ENCODE assay signal across 10 cellular contexts in genomic region chr7:98285132-98286092, GRCh38. TPM values are rescaled to one million over a fixed set of nuclear protein-coding genes. Genes with fewer than 3 reads are reported as not detected.
DNase-seq lines count a peak whose midpoint lies in the region; TF ChIP-seq lines count a peak whose summit lies in the region.
"Had no signal": no experiment of that assay in that cellular context is flagged by ENCODE, and none has a peak within 500 bp of the region (broad histone marks: within the 10 kb centered on the region; RNA-seq: fewer than 3 reads in every experiment).

No MANE protein-coding gene starts in this region.

- TF ChIP-seq POLR2A in esophagus squamous epithelium (IDR thresholded peaks at IDR 0.05), result no peak

- no peaks in the 10 kb centered on the region for H3K27me3 Mint-ChIP-seq in activated CD4-positive, alpha-beta memory T cell treated with anti-CD3 and anti-CD28 coated beads, Interleukin-2, amount 10 ng/mL, durations not matched to agents 7 days and 5 days

- intact Hi-C loops in PC-9 (cut with micrococcal nuclease; ENCODE audit: unreplicated experiment) (loop anchor here (2.0 to 10.0 kb wide), 3 partner anchors 75 to 559 kb away; partner anchors contain the start of gene BAIAP2L1), esophagus squamous epithelium (cut with DNase I) (no loop called here)

- H4K20me1 ChIP-seq in BLaER1, result peaks cover 84% of the 10 kb centered on the region
- H4K20me1 ChIP-seq in PC-9 (ENCODE audit: insufficient read depth), result peaks cover 22% of the 10 kb centered on the region

- no peaks in the 10 kb centered on the region for H3K27me3 ChIP-seq in BLaER1
- no peaks in the 10 kb centered on the region for H3K27me3 ChIP-seq in PC-9 (ENCODE audit: insufficient read depth, low read depth)
- no peaks in the 10 kb centered on the region for H3K27me3 ChIP-seq in esophagus squamous epithelium
- H3K27me3 ChIP-seq in parathyroid adenoma (ENCODE audit: control insufficient read depth, insufficient read depth, low read length), result no peaks in the 10 kb centered on the region

- H3K9ac ChIP-seq in BLaER1 (peak overlapping the region; percentile 89), parathyroid adenoma (no peak overlapping the region)

- TSS peak; percentile 29 for BruUV-seq in PC-9 (replicated peaks; lab: Mats Ljungman, UMichigan)

- peak overlapping the region; percentile 63 for H3K27ac ChIP-seq in BLaER1
- H3K27ac ChIP-seq in PC-9, result peak overlapping the region; percentile 97
- H3K27ac ChIP-seq in esophagus squamous epithelium, result peak overlapping the region; percentile 94 to 99 (median 97)
- H3K27ac ChIP-seq in parathyroid adenoma, result peak overlapping the region; percentile 32

- peaks cover 28% of the 10 kb centered on the region for H3K4me1 Mint-ChIP-seq in activated CD4-positive, alpha-beta memory T cell treated with anti-CD3 and anti-CD28 coated beads, Interleukin-2, amount 10 ng/mL, durations not matched to agents 7 days and 5 days

- 60% methylated on average over 1 to 9 of the region's 21 CpGs for WGBS in esophagus squamous epithelium, 2 donors

- H2AFZ ChIP-seq in PC-9 (no peak overlapping the region), parathyroid adenoma (no peak overlapping the region)

- H3K79me2 ChIP-seq in PC-9 (ENCODE audit: low read depth), result peaks cover 84% of the 10 kb centered on the region
- H3K79me2 ChIP-seq in parathyroid adenoma, result peaks cover 21% of the 10 kb centered on the region

- CTCF ChIA-PET in PC-9 (lab: Charles Lee), result interaction anchor here (0.5 kb wide), 1 partner anchor 35 kb away, joined by 11 read pairs; no protein-coding TSS in a partner anchor
- CTCF ChIA-PET in activated CD4-positive, alpha-beta memory T cell treated with anti-CD3 and anti-CD28 coated beads, Interleukin-2, amount 10 ng/mL, durations not matched to agents 7 days and 5 days (lab: Charles Lee), result no interaction called here

- H3K9me3 ChIP-seq in BLaER1, result no peaks in the 10 kb centered on the region
- H3K9me3 ChIP-seq in PC-9 (ENCODE audit: insufficient read depth, low read depth), result no peaks in the 10 kb centered on the region
- no peaks in the 10 kb centered on the region for H3K9me3 ChIP-seq in esophagus squamous epithelium
- H3K9me3 ChIP-seq in parathyroid adenoma (ENCODE audit: control insufficient read depth, low read length), result no peaks in the 10 kb centered on the region

- H3K36me3 ChIP-seq in BLaER1 (peaks cover 52% of the 10 kb centered on the region), PC-9 (ENCODE audit: low read depth) (peaks cover 14% of the 10 kb centered on the region; the same call in 1 of the 2 replicates), esophagus squamous epithelium (peaks cover 0 to 22% (median 0%) of the 10 kb centered on the region in 3 donors), parathyroid adenoma (ENCODE audit: control insufficient read depth, insufficient read depth, low read length) (no peaks in the 10 kb centered on the region)

- H3K9me3 Mint-ChIP-seq in activated CD4-positive, alpha-beta memory T cell treated with anti-CD3 and anti-CD28 coated beads, Interleukin-2, amount 10 ng/mL, durations not matched to agents 7 days and 5 days, result no peaks in the 10 kb centered on the region

- TF ChIP-seq CTCF in PC-9 (conservative IDR thresholded peaks at IDR 0.05), result no peak
- no peak for TF ChIP-seq CTCF in esophagus squamous epithelium (IDR thresholded peaks at IDR 0.05)
- no peak for TF ChIP-seq CTCF in parathyroid adenoma (IDR thresholded peaks at IDR 0.05)

- peaks cover 64% of the 10 kb centered on the region; the same call in 1 of the 2 replicates for H3F3A ChIP-seq in PC-9 (ENCODE audit: insufficient read depth, low read depth)

- H3K4me2 ChIP-seq in BLaER1, result peak overlapping the region; percentile 99
- H3K4me2 ChIP-seq in PC-9, result peak overlapping the region; percentile 98
- H3K4me2 ChIP-seq in parathyroid adenoma (ENCODE audit: low read length), result peak overlapping the region; percentile 82

- no peak overlapping the region for H3K27ac Mint-ChIP-seq in activated CD4-positive, alpha-beta memory T cell treated with anti-CD3 and anti-CD28 coated beads, Interleukin-2, amount 10 ng/mL, durations not matched to agents 7 days and 5 days

- peaks cover 84% of the 10 kb centered on the region for H3K4me1 ChIP-seq in BLaER1
- H3K4me1 ChIP-seq in PC-9 (replicated peaks; ENCODE audit: insufficient read depth), result peaks cover 59% of the 10 kb centered on the region
- peaks cover 65 to 84% (median 73%) of the 10 kb centered on the region in 3 donors for H3K4me1 ChIP-seq in esophagus squamous epithelium
- peaks cover 8% of the 10 kb centered on the region for H3K4me1 ChIP-seq in parathyroid adenoma

- H3K36me3 Mint-ChIP-seq in activated CD4-positive, alpha-beta memory T cell treated with anti-CD3 and anti-CD28 coated beads, Interleukin-2, amount 10 ng/mL, durations not matched to agents 7 days and 5 days (ENCODE audit: low read depth), result peaks cover 4% of the 10 kb centered on the region

- no peak overlapping the region for H3K4me3 ChIP-seq in BLaER1
- H3K4me3 ChIP-seq in PC-9, result peak overlapping the region; percentile 87; the same call in 1 of the 2 replicates
- H3K4me3 ChIP-seq in esophagus squamous epithelium, result peak overlapping the region in 3 of 4 donors; percentile 75 to 98 (median 93)
- peak overlapping the region; percentile 27 for H3K4me3 ChIP-seq in parathyroid adenoma (ENCODE audit: low read depth, low read length)

- no peak for DNase-seq in PC-9
- DNase-seq in esophagus squamous epithelium (lab: John Stamatoyannopoulos, UW), result no peak
- DNase-seq in epidermal melanocyte (ENCODE audit: insufficient read length, low spot score), result no peak
- no peak for DNase-seq in NCI-H1105 treated with DMSO at 0.1 percent for 48 hours (lab: John Stamatoyannopoulos, UW)
- DNase-seq in activated CD4-positive, alpha-beta memory T cell treated with anti-CD3 and anti-CD28 coated beads, Interleukin-2, amount 10 ng/mL, durations not matched to agents 7 days and 5 days, result no peak
- DNase-seq in NCI-H146 (lab: John Stamatoyannopoulos, UW), result no peak
- DNase-seq: activated T-cell treated with anti-CD3 and anti-CD28 coated beads, Interleukin-2, amount 50 U/mL, for 1 hour; stimulated activated CD4-positive, alpha-beta T cell treated with anti-CD3 and anti-CD28 coated beads, Interleukin-4, amount 100 ng/mL, for 24 hours had no signal

- POLR2A ChIA-PET in PC-9 (lab: Charles Lee; ENCODE audit: unreplicated experiment), result interaction anchor here (0.6 to 1.1 kb wide), 4 partner anchors 116 to 152 kb away, joined by 4 to 5 read pairs (median 5); partner anchors contain the start of gene BAIAP2L1
- POLR2A ChIA-PET in activated CD4-positive, alpha-beta memory T cell treated with anti-CD3 and anti-CD28 coated beads, Interleukin-2, amount 10 ng/mL, durations not matched to agents 7 days and 5 days (lab: Charles Lee), result interaction anchor here (1.0 kb wide), 1 partner anchor 14 kb away, joined by 3 read pairs; no protein-coding TSS in a partner anchor

- no peaks in the 10 kb centered on the region for H3K9me2 ChIP-seq in PC-9 (ENCODE audit: insufficient read depth)

- H3K4me3 Mint-ChIP-seq in activated CD4-positive, alpha-beta memory T cell treated with anti-CD3 and anti-CD28 coated beads, Interleukin-2, amount 10 ng/mL, durations not matched to agents 7 days and 5 days, result no peak overlapping the region

RNA-seq across cellular contexts. Expression of gene BRI3, which starts 3.9 kb away (rescaled TPM):
- total RNA-seq in PC-9 (2021) (239 and 255 TPM in 2 replicates), esophagus squamous epithelium (10 to 100 TPM; 11.2 to 36.2 (median 23.3) TPM)
- 10 to 100 TPM; 49.4 to 49.9 TPM for total RNA-seq in activated CD4-positive, alpha-beta memory T cell treated with anti-CD3 and anti-CD28 coated beads, Interleukin-2, amount 10 ng/mL, durations not matched to agents 7 days and 5 days

RNA-seq across cellular contexts. Expression of gene TECPR1, which starts 33.4 kb away (rescaled TPM):
- 22.7 and 27.4 TPM in 2 replicates for total RNA-seq in PC-9 (2021)
- total RNA-seq in esophagus squamous epithelium, result 10 to 100 TPM; 13.4 to 21.5 (median 19.0) TPM
- 10 to 100 TPM; 63.9 to 69.4 TPM for total RNA-seq in activated CD4-positive, alpha-beta memory T cell treated with anti-CD3 and anti-CD28 coated beads, Interleukin-2, amount 10 ng/mL, durations not matched to agents 7 days and 5 days

Comparison
In these comparisons a context has a peak if more than half of its experiments do, and no peak if none do; other contexts are left out.
1. H3K27ac ChIP-seq: peak in every context shown above with its lines; median percentile 97 in PC-9; 97 in esophagus squamous epithelium; 63 in BLaER1; 32 in parathyroid adenoma.